21 cellular contexts compared by ENCODE assay signal in the genomic region with DNA sequence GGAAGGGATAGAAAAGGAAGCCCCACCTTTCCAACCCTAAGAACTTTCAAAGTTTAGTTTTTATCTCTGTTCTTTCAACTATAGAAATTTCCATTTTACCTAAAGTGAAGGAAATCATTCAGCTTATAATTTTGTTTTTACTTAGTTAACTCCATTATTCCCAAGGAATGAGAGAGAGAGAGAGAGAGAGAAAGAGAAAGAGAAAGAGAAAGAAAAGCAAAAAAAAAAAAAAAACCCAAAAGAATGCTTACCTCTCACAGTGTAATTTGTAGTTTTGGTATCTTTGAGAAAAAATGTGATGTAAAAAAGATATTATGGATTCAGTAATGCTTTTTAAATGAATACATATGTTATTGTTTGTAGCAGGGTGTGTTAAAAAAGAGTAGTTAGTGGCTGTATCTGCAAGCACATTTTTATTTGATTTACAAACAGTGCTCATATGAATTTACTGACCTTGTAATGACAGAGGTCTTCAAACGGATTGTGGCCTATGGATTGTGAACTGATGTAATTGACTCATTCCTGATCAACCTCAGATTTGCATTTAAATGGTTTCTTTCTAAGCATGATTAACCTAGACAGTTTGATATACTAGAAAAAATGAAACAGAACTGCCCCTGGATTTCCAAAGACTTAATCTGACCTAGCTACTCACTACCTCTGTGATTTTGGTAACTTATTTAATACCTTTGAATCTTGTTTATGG.
DNase-seq lines count a peak whose midpoint lies in the region; ATAC-seq and TF ChIP-seq lines count a peak whose summit lies in the region.
"Had no signal": no experiment of that assay in that cellular context is flagged by ENCODE, and none has a peak within 500 bp of the region (broad histone marks: within the 10 kb centered on the region; RNA-seq: fewer than 3 reads in every experiment).

No MANE protein-coding gene starts in this region.

- H3K4me2 ChIP-seq in neural progenitor cell: no peak overlapping the region
- H3K4me2 ChIP-seq: KMS-11 had no signal

- H3K4me1 ChIP-seq in neural progenitor cell: peaks cover 8% of the 10 kb centered on the region
- H3K4me1 ChIP-seq: colonic mucosa had no signal

- peak overlapping the region; percentile 35 for H3K9ac ChIP-seq in neural progenitor cell
- H3K9ac ChIP-seq: KMS-11 had no signal

- no peak overlapping the region for H2AFZ ChIP-seq in neural progenitor cell (replicated peaks)

- peaks cover 46% of the 10 kb centered on the region for H4K20me1 ChIP-seq in neural progenitor cell (ENCODE audit: low read depth)

- no peak for DNase-seq in T-helper 1 cell
- peak; percentile 24 for DNase-seq in GM13977 (ENCODE audit: low spot score)
- no peak for DNase-seq in activated naive CD8-positive, alpha-beta T cell treated with anti-CD3 and anti-CD28 coated beads, Interleukin-2, amount 10 ng/mL, durations not matched to agents 7 days and 5 days
- no peak for DNase-seq in neural progenitor cell (ENCODE audit: low spot score)
- no peak for DNase-seq in NCI-H345 treated with DMSO at 0.1 percent for 48 hours (lab: John Stamatoyannopoulos, UW; ENCODE audit: unreplicated experiment)
- DNase-seq in stimulated activated CD8-positive, alpha-beta memory T cell treated with anti-CD3 and anti-CD28 coated beads, Interleukin-4, amount 100 ng/mL, for 48 hours: no peak
- DNase-seq: 8988T, anterior cingulate cortex, colonic mucosa, DMS79 treated with DMSO at 0.1 percent for 48 hours, islet precursor cell, mesendoderm, NCI-H1105, NCI-H2171 treated with DMSO at 0.1 percent for 48 hours, NCI-H82, thyroid gland had no signal

- H3K79me2 ChIP-seq in neural progenitor cell (ENCODE audit: low read depth): peaks cover 100% of the 10 kb centered on the region

- H3K36me3 ChIP-seq in neural progenitor cell: no peaks in the 10 kb centered on the region
- H3K36me3 ChIP-seq: colonic mucosa, thyroid gland had no signal

- H3K27me3 ChIP-seq in neural progenitor cell: no peaks in the 10 kb centered on the region
- H3K27me3 ChIP-seq: colonic mucosa, thyroid gland had no signal

- no peaks in the 10 kb centered on the region for H3K27me3 Mint-ChIP-seq in T-helper 1 cell treated with Interleukin-12 subunit alpha and Interleukin-12 subunit beta and Interleukin-4 antibody, amounts not matched to agents 30 μg/mL and 1 μg/mL, for 36 hours (ENCODE audit: low read depth)
- no peaks in the 10 kb centered on the region for H3K27me3 Mint-ChIP-seq in activated naive CD8-positive, alpha-beta T cell treated with anti-CD3 and anti-CD28 coated beads, Interleukin-2, amount 10 ng/mL, durations not matched to agents 7 days and 5 days
- H3K27me3 Mint-ChIP-seq in neural progenitor cell (ENCODE audit: insufficient read depth, low read depth): no peaks in the 10 kb centered on the region

- POLR2A ChIA-PET in activated naive CD8-positive, alpha-beta T cell treated with anti-CD3 and anti-CD28 coated beads, Interleukin-2, amount 10 ng/mL, durations not matched to agents 7 days and 5 days (lab: Charles Lee): interaction anchor here (0.6 to 0.7 kb wide), 2 partner anchors 17 to 26 kb away, joined by 3 read pairs; no protein-coding TSS in a partner anchor

- in situ Hi-C loops in GM13977 (cut with MboI; ENCODE audit: low pct_unique_long_range_greater_than_20kb, low sequenced_read_pairs, unreplicated experiment): no loop called here

- no peaks in the 10 kb centered on the region for H3K9me3 ChIP-seq in neural progenitor cell (ENCODE audit: low read depth)
- H3K9me3 ChIP-seq: colonic mucosa, thyroid gland had no signal

- no peak overlapping the region for H3K27ac ChIP-seq in neural progenitor cell
- H3K27ac ChIP-seq: colonic mucosa, HL-60, KMS-11, thyroid gland had no signal

- peaks cover 10% of the 10 kb centered on the region for H3K9me3 Mint-ChIP-seq in T-helper 1 cell treated with Interleukin-12 subunit alpha and Interleukin-12 subunit beta and Interleukin-4 antibody, amounts not matched to agents 30 μg/mL and 1 μg/mL, for 36 hours
- H3K9me3 Mint-ChIP-seq in activated naive CD8-positive, alpha-beta T cell treated with anti-CD3 and anti-CD28 coated beads, Interleukin-2, amount 10 ng/mL, durations not matched to agents 7 days and 5 days: peaks cover 3% of the 10 kb centered on the region
- peaks cover 17% of the 10 kb centered on the region for H3K9me3 Mint-ChIP-seq in neural progenitor cell

- no peak overlapping the region for H3K27ac Mint-ChIP-seq in T-helper 1 cell treated with Interleukin-12 subunit alpha and Interleukin-12 subunit beta and Interleukin-4 antibody, amounts not matched to agents 30 μg/mL and 1 μg/mL, for 36 hours
- no peak overlapping the region for H3K27ac Mint-ChIP-seq in activated naive CD8-positive, alpha-beta T cell treated with anti-CD3 and anti-CD28 coated beads, Interleukin-2, amount 10 ng/mL, durations not matched to agents 7 days and 5 days
- no peak overlapping the region for H3K27ac Mint-ChIP-seq in neural progenitor cell

- peaks cover 23% of the 10 kb centered on the region for H3K4me1 Mint-ChIP-seq in T-helper 1 cell treated with Interleukin-12 subunit alpha and Interleukin-12 subunit beta and Interleukin-4 antibody, amounts not matched to agents 30 μg/mL and 1 μg/mL, for 36 hours (ENCODE audit: low read depth)
- peaks cover 22% of the 10 kb centered on the region for H3K4me1 Mint-ChIP-seq in activated naive CD8-positive, alpha-beta T cell treated with anti-CD3 and anti-CD28 coated beads, Interleukin-2, amount 10 ng/mL, durations not matched to agents 7 days and 5 days
- H3K4me1 Mint-ChIP-seq in neural progenitor cell: no peaks in the 10 kb centered on the region

- ATAC-seq in activated naive CD8-positive, alpha-beta T cell treated with anti-CD3 and anti-CD28 coated beads, Interleukin-2, amount 10 ng/mL, durations not matched to agents 7 days and 5 days (ENCODE audit: low read depth): no peak
- ATAC-seq in GM21423 (IDR thresholded peaks at IDR 0.05; ENCODE audit: unreplicated experiment): no peak

- H3K36me3 Mint-ChIP-seq in T-helper 1 cell treated with Interleukin-12 subunit alpha and Interleukin-12 subunit beta and Interleukin-4 antibody, amounts not matched to agents 30 μg/mL and 1 μg/mL, for 36 hours (ENCODE audit: low read depth): peaks cover 17% of the 10 kb centered on the region
- H3K36me3 Mint-ChIP-seq in activated naive CD8-positive, alpha-beta T cell treated with anti-CD3 and anti-CD28 coated beads, Interleukin-2, amount 10 ng/mL, durations not matched to agents 7 days and 5 days: peaks cover 28% of the 10 kb centered on the region
- H3K36me3 Mint-ChIP-seq in neural progenitor cell: peaks cover 35% of the 10 kb centered on the region

- H3F3A ChIP-seq in neural progenitor cell (ENCODE audit: low read depth): peaks cover 14% of the 10 kb centered on the region

- TF ChIP-seq CTCF in GM13977 (IDR thresholded peaks at IDR 0.05; ENCODE audit: extremely low read depth, insufficient read depth, missing control alignments): no peak
- no peak for TF ChIP-seq CTCF in neural progenitor cell (IDR thresholded peaks at IDR 0.05)

- H3K4me3 ChIP-seq in neural progenitor cell: no peak overlapping the region
- H3K4me3 ChIP-seq: colonic mucosa, thyroid gland had no signal

- H3K4me3 Mint-ChIP-seq in T-helper 1 cell treated with Interleukin-12 subunit alpha and Interleukin-12 subunit beta and Interleukin-4 antibody, amounts not matched to agents 30 μg/mL and 1 μg/mL, for 36 hours: peak overlapping the region; percentile 30
- peak overlapping the region; percentile 12 for H3K4me3 Mint-ChIP-seq in activated naive CD8-positive, alpha-beta T cell treated with anti-CD3 and anti-CD28 coated beads, Interleukin-2, amount 10 ng/mL, durations not matched to agents 7 days and 5 days
- H3K4me3 Mint-ChIP-seq in neural progenitor cell: no peak overlapping the region
- H3K4me3 Mint-ChIP-seq: CD14-positive monocyte had no signal
